In genomic region chr2:127011136-127011740, GRCh38 we compare ENCODE assay signal across 27 cellular contexts.
"Had no signal": no experiment of that assay in that cellular context is flagged by ENCODE, and none has a peak within 500 bp of the region (broad histone marks: within the 10 kb centered on the region; RNA-seq: fewer than 3 reads in every experiment).

No MANE protein-coding gene starts in this region.

- ATAC-seq: activated CD4-positive, alpha-beta T cell treated with anti-CD3 and anti-CD28 coated beads for 36 hours; activated T-cell treated with anti-CD3 and anti-CD28 coated beads, Interleukin-2, amount 50 U/mL, for 4 hours; heart left ventricle; stimulated activated memory B cell treated with anti-CD40 and anti-IgM and Interleukin-4, amounts not matched to agents 10 μg/mL and 1 μg/mL and 100 μg/mL, for 72 hours; WTC11 had no signal

- DNase-seq: activated CD4-positive, alpha-beta T cell treated with anti-CD3 and anti-CD28 coated beads for 36 hours; activated CD4-positive, alpha-beta T cell treated with anti-CD3 and anti-CD28 coated beads, Interleukin-2, amount 50 U/mL, for 4 hours; activated CD8-positive, alpha-beta memory T cell treated with anti-CD3 and anti-CD28 coated beads for 24 hours; activated CD8-positive, alpha-beta memory T cell treated with anti-CD3 and anti-CD28 coated beads, Interleukin-2, amount 50 U/mL, for 48 hours; activated naive CD4-positive, alpha-beta T cell; activated T-cell treated with anti-CD3 and anti-CD28 coated beads, Interleukin-2, amount 50 U/mL, for 4 hours; amniotic stem cell; cerebellar nuclear complex; cortex of kidney; erythroblast; heart left ventricle; stimulated activated CD4-positive, alpha-beta T cell treated with anti-CD3 and anti-CD28 coated beads, Interleukin-15, amount 100 ng/mL, for 24 hours; stomach; T-helper 9 cell had no signal

- H3K9me3 ChIP-seq: heart left ventricle, stomach, suprapubic skin, tibial nerve had no signal

- H3K36me3 Mint-ChIP-seq: activated naive CD8-positive, alpha-beta T cell; memory B cell; natural killer cell treated with Interleukin-12 subunit alpha and Interleukin-12 subunit beta and Interleukin-15 and Interleukin-18, amount 100 ng/mL, for 72 hours; stimulated activated memory B cell treated with anti-CD40 and anti-IgM and Interleukin-4, amounts not matched to agents 10 μg/mL and 1 μg/mL and 100 μg/mL, for 72 hours; WTC11 had no signal

- FAIRE-seq: endometrium, islet of Langerhans, urothelium cell line had no signal

- H3K4me1 Mint-ChIP-seq: activated CD4-positive, alpha-beta T cell treated with anti-CD3 and anti-CD28 coated beads for 36 hours; stimulated activated memory B cell treated with anti-CD40 and anti-IgM and Interleukin-4, amounts not matched to agents 10 μg/mL and 1 μg/mL and 100 μg/mL, for 72 hours had no signal

- H3K27ac ChIP-seq: breast epithelium, heart left ventricle, stomach, suprapubic skin, tibial nerve had no signal

- H3K36me3 ChIP-seq: breast epithelium, heart left ventricle, stomach, suprapubic skin, tibial nerve had no signal

- H3K4me3 Mint-ChIP-seq: activated CD4-positive, alpha-beta T cell treated with anti-CD3 and anti-CD28 coated beads for 36 hours; activated naive CD8-positive, alpha-beta T cell; activated T-cell treated with anti-CD3 and anti-CD28 coated beads, Interleukin-2, amount 50 U/mL, for 4 hours; memory B cell; natural killer cell treated with Interleukin-12 subunit alpha and Interleukin-12 subunit beta and Interleukin-15 and Interleukin-18, amount 100 ng/mL, for 72 hours; stimulated activated memory B cell treated with anti-CD40 and anti-IgM and Interleukin-4, amounts not matched to agents 10 μg/mL and 1 μg/mL and 100 μg/mL, for 72 hours; WTC11 had no signal

- H3K4me3 ChIP-seq: breast epithelium, heart left ventricle, smooth muscle cell, stomach, suprapubic skin, tibial nerve had no signal

- H3K27me3 ChIP-seq: suprapubic skin, tibial nerve had no signal

- H3K9me3 Mint-ChIP-seq: activated T-helper 2 cell treated with anti-CD3 and anti-CD28 coated beads, Interferon-gamma antibody, Interleukin-2, Interleukin-4, amounts not matched to agents 10 μg/mL and 5 μg/mL and 100 μg/mL, durations not matched to agents 14 hours and 24 hours and 36 hours; memory B cell; natural killer cell treated with Interleukin-12 subunit alpha and Interleukin-12 subunit beta and Interleukin-15 and Interleukin-18, amount 100 ng/mL, for 72 hours; stimulated activated memory B cell treated with anti-CD40 and anti-IgM and Interleukin-4, amounts not matched to agents 10 μg/mL and 1 μg/mL and 100 μg/mL, for 72 hours; WTC11 had no signal

- H3K27ac Mint-ChIP-seq: activated CD4-positive, alpha-beta T cell treated with anti-CD3 and anti-CD28 coated beads for 36 hours; activated naive CD8-positive, alpha-beta T cell; activated T-helper 2 cell treated with anti-CD3 and anti-CD28 coated beads, Interferon-gamma antibody, Interleukin-2, Interleukin-4, amounts not matched to agents 10 μg/mL and 5 μg/mL and 100 μg/mL, durations not matched to agents 14 hours and 24 hours and 36 hours; memory B cell; natural killer cell treated with Interleukin-12 subunit alpha and Interleukin-12 subunit beta and Interleukin-15 and Interleukin-18, amount 100 ng/mL, for 72 hours; stimulated activated memory B cell treated with anti-CD40 and anti-IgM and Interleukin-4, amounts not matched to agents 10 μg/mL and 1 μg/mL and 100 μg/mL, for 72 hours; WTC11 had no signal

- H3K4me1 ChIP-seq: breast epithelium, heart left ventricle, suprapubic skin had no signal
